1 cellular context compared by ENCODE assay signal in genomic region chr6:30887901-30888300, GRCh38.
TF ChIP-seq lines count a peak whose summit lies in the region.

No MANE protein-coding gene starts in this region.

TF ChIP-seq in IMR-90, 13 proteins besides CTCF, POLR2A, EP300 and RAD21:
- TF ChIP-seq MAFK (IDR thresholded peaks at IDR 0.05; ENCODE audit: low read depth, low read length) = no peak
- TF ChIP-seq FOS (IDR thresholded peaks at IDR 0.05; ENCODE audit: low read depth, low read length) = no peak
TF ChIP-seq in IMR-90: peak in this region for 0.
